Comparison of ENCODE assay signal across 1 cellular context in the genomic region with DNA sequence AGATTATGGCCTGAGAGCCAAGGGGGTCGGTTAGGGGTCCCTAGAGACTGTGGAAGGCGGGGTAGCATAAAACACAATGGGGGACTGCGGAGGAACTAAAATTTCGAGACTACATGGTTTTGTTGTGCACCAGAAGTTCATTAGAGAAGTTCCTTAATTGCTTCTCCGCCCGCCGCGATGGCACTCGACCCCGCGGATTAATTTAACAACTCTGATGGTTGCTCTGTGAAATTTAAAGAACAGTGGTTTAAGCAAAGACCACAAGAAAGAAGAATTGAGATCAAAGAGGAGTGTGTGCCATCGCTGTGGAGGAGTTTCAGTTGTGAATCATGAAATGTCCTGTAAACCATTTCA.
TF ChIP-seq lines count a peak whose summit lies in the region.

No MANE protein-coding gene starts in this region.

TF ChIP-seq in GM23338, 12 proteins besides CTCF, POLR2A, EP300 and RAD21 (continued from another document):
- TF ChIP-seq, protein P1, sequence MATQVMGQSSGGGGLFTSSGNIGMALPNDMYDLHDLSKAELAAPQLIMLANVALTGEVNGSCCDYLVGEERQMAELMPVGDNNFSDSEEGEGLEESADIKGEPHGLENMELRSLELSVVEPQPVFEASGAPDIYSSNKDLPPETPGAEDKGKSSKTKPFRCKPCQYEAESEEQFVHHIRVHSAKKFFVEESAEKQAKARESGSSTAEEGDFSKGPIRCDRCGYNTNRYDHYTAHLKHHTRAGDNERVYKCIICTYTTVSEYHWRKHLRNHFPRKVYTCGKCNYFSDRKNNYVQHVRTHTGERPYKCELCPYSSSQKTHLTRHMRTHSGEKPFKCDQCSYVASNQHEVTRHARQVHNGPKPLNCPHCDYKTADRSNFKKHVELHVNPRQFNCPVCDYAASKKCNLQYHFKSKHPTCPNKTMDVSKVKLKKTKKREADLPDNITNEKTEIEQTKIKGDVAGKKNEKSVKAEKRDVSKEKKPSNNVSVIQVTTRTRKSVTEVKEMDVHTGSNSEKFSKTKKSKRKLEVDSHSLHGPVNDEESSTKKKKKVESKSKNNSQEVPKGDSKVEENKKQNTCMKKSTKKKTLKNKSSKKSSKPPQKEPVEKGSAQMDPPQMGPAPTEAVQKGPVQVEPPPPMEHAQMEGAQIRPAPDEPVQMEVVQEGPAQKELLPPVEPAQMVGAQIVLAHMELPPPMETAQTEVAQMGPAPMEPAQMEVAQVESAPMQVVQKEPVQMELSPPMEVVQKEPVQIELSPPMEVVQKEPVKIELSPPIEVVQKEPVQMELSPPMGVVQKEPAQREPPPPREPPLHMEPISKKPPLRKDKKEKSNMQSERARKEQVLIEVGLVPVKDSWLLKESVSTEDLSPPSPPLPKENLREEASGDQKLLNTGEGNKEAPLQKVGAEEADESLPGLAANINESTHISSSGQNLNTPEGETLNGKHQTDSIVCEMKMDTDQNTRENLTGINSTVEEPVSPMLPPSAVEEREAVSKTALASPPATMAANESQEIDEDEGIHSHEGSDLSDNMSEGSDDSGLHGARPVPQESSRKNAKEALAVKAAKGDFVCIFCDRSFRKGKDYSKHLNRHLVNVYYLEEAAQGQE (IDR thresholded peaks at IDR 0.05; ENCODE audit: unreplicated experiment): no peak
- TF ChIP-seq EZH2 (IDR thresholded peaks at IDR 0.05; ENCODE audit: low read depth, unreplicated experiment) (no peak), NANOG (IDR thresholded peaks at IDR 0.05; ENCODE audit: borderline replicate concordance) (no peak), STAT1 (IDR thresholded peaks at IDR 0.05; ENCODE audit: unreplicated experiment) (no peak), ZNF331 (CRISPR knock-in tag; IDR thresholded peaks at IDR 0.05; ENCODE audit: low read depth) (no peak), JUNB (IDR thresholded peaks at IDR 0.05; ENCODE audit: unreplicated experiment) (no peak)
